In the genomic region with DNA sequence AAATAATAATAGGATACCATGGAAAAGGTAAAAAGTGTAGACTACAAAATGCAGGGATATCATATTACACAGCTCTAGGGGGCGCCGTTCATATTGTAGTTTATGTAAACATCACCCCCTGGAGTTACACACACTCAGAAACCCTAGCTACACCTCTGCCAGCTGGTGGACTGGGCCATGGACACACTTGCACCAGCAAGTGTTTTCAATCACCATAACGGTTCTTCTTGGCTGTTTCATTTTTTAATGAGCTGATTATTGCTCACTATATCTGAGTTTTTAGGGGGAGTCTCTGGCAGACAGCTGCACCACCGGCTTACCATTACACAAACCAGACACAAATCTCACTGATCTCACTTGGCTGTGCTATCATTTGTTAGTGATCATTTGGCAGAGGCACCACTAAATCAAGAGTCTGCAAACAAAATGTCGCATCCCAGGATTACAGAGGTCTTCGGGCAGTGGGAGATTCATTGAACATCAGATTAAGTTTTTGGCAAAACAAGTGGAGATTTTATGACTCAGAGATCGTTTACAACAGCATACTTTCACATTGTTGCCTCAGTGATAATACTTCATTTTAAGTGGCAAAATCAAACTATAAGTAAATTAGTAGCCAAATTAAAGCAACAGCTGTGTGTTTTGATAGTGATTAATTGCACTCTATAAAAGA, we compare ENCODE assay signal across 10 cellular contexts.
DNase-seq lines count a peak whose midpoint lies in the region; ATAC-seq, FAIRE-seq and TF ChIP-seq lines count a peak whose summit lies in the region.
"Had no signal": no experiment of that assay in that cellular context is flagged by ENCODE, and none has a peak within 500 bp of the region (broad histone marks: within the 10 kb centered on the region; RNA-seq: fewer than 3 reads in every experiment).

No MANE protein-coding gene starts in this region.

- intact Hi-C loops in PC-3 (cut with micrococcal nuclease) (no loop called here), sigmoid colon (cut with DNase I) (no loop called here)

- H3K4me3 Mint-ChIP-seq in activated naive CD4-positive, alpha-beta T cell treated with anti-CD3 and anti-CD28 coated beads, Interleukin-2, amount 10 ng/mL, durations not matched to agents 7 days and 5 days: no peak overlapping the region

- CTCF ChIA-PET in activated naive CD4-positive, alpha-beta T cell treated with anti-CD3 and anti-CD28 coated beads, Interleukin-2, amount 10 ng/mL, durations not matched to agents 7 days and 5 days (lab: Charles Lee): no interaction called here
- CTCF ChIA-PET in PC-3 (lab: Charles Lee): no interaction called here

- no peaks in the 10 kb centered on the region for H3K9me2 ChIP-seq in PC-3 (replicated peaks; ENCODE audit: low read length)

- H3K9ac ChIP-seq in PC-3 (ENCODE audit: low read length): no peak overlapping the region

- POLR2A ChIA-PET in PC-3 (lab: Charles Lee; ENCODE audit: unreplicated experiment): no interaction called here

- no peak overlapping the region for H3K27ac Mint-ChIP-seq in activated naive CD4-positive, alpha-beta T cell treated with anti-CD3 and anti-CD28 coated beads, Interleukin-2, amount 10 ng/mL, durations not matched to agents 7 days and 5 days

- no peaks in the 10 kb centered on the region for H3K4me1 Mint-ChIP-seq in activated naive CD4-positive, alpha-beta T cell treated with anti-CD3 and anti-CD28 coated beads, Interleukin-2, amount 10 ng/mL, durations not matched to agents 7 days and 5 days

- no peak for TF ChIP-seq EP300 in sigmoid colon (IDR thresholded peaks at IDR 0.05)

- WGBS in sigmoid colon, 2 donors: 59 to 65% methylated on average over 7 of the region's 7 CpGs

- no peaks in the 10 kb centered on the region for H3K27me3 Mint-ChIP-seq in activated naive CD4-positive, alpha-beta T cell treated with anti-CD3 and anti-CD28 coated beads, Interleukin-2, amount 10 ng/mL, durations not matched to agents 7 days and 5 days

- DNase-seq in activated naive CD4-positive, alpha-beta T cell treated with anti-CD3 and anti-CD28 coated beads, Interleukin-2, amount 10 ng/mL, durations not matched to agents 7 days and 5 days: peak; percentile 20
- DNase-seq in activated naive CD4-positive, alpha-beta T cell treated with Interleukin-2 at 50 U/mL for 16 hours: no peak
- DNase-seq in PC-3: peak; percentile 12
- DNase-seq in fibroblast of villous mesenchyme (ENCODE audit: low read depth): peak; percentile 49
- DNase-seq in sigmoid colon: no peak
- no peak for DNase-seq in GM19239 (ENCODE audit: insufficient read length, low spot score)
- DNase-seq: left lung; NK-92 treated with Interleukin-12 subunit alpha and Interleukin-12 subunit beta, amount 100 ng/mL, for 24 hours had no signal

- H4K20me1 ChIP-seq in PC-3 (ENCODE audit: low read length): no peaks in the 10 kb centered on the region

- H3K36me3 Mint-ChIP-seq in activated naive CD4-positive, alpha-beta T cell treated with anti-CD3 and anti-CD28 coated beads, Interleukin-2, amount 10 ng/mL, durations not matched to agents 7 days and 5 days: no peaks in the 10 kb centered on the region

- H3K27me3 ChIP-seq in PC-3 (ENCODE audit: low read length) (no peaks in the 10 kb centered on the region), sigmoid colon (no peaks in the 10 kb centered on the region)
- H3K27me3 ChIP-seq: left lung had no signal

- H3K4me3 ChIP-seq in PC-3 (ENCODE audit: low read length): no peak overlapping the region
- no peak overlapping the region for H3K4me3 ChIP-seq in fibroblast of villous mesenchyme (ENCODE audit: low read depth, low read length)
- no peak overlapping the region for H3K4me3 ChIP-seq in sigmoid colon
- H3K4me3 ChIP-seq: left lung had no signal

- H3K27ac ChIP-seq in PC-3 (ENCODE audit: low read length): no peak overlapping the region
- peak overlapping the region; percentile 53 for H3K27ac ChIP-seq in temporal lobe (ENCODE audit: low read depth, low read length)
- H3K27ac ChIP-seq in sigmoid colon: no peak overlapping the region
- H3K27ac ChIP-seq: left lung had no signal

- ATAC-seq in PC-3: no peak
- no peak for ATAC-seq in GM21737 (IDR thresholded peaks at IDR 0.05; ENCODE audit: unreplicated experiment)

- H3K9me3 Mint-ChIP-seq in activated naive CD4-positive, alpha-beta T cell treated with anti-CD3 and anti-CD28 coated beads, Interleukin-2, amount 10 ng/mL, durations not matched to agents 7 days and 5 days: no peaks in the 10 kb centered on the region

- no peaks in the 10 kb centered on the region for H3F3A ChIP-seq in PC-3 (ENCODE audit: low read length, unreplicated experiment)

- no peak for FAIRE-seq in GM19239 (lab: Jason Lieb, UNC)

- H3K79me2 ChIP-seq in PC-3 (ENCODE audit: low read length): no peaks in the 10 kb centered on the region

- H3K36me3 ChIP-seq in PC-3 (ENCODE audit: low read depth, low read length) (no peaks in the 10 kb centered on the region), sigmoid colon (no peaks in the 10 kb centered on the region)
- H3K36me3 ChIP-seq: left lung had no signal

- peak; percentile 48 for TF ChIP-seq CTCF in PC-3 (conservative IDR thresholded peaks at IDR 0.05; ENCODE audit: low read depth, low read length)
- peak; percentile 36 for TF ChIP-seq CTCF in fibroblast of villous mesenchyme (IDR thresholded peaks at IDR 0.05; ENCODE audit: insufficient read depth, low read depth, low read length)
- no peak for TF ChIP-seq CTCF in sigmoid colon (IDR thresholded peaks at IDR 0.05)

- no peaks in the 10 kb centered on the region for H3K4me1 ChIP-seq in PC-3 (ENCODE audit: insufficient read depth, low read length)
- peaks cover 0 to 14% (median 6%) of the 10 kb centered on the region in 4 donors for H3K4me1 ChIP-seq in sigmoid colon

- no TSS peak for BruUV-seq in PC-3 (replicated peaks; lab: Mats Ljungman, UMichigan)

- no peak overlapping the region for H3K4me2 ChIP-seq in PC-3 (ENCODE audit: low read length)

- no peaks in the 10 kb centered on the region for H3K9me3 ChIP-seq in PC-3 (ENCODE audit: low read length)
- no peaks in the 10 kb centered on the region for H3K9me3 ChIP-seq in sigmoid colon
- H3K9me3 ChIP-seq: left lung had no signal

- no peak for TF ChIP-seq POLR2A in sigmoid colon (IDR thresholded peaks at IDR 0.05)

- H2AFZ ChIP-seq in PC-3 (ENCODE audit: low read length): no peak overlapping the region

Comparison
In these comparisons a context has a peak if more than half of its experiments do, and no peak if none do; other contexts are left out.
1. DNase-seq: peak in activated naive CD4-positive, alpha-beta T cell treated with anti-CD3 and anti-CD28 coated beads, Interleukin-2, amount 10 ng/mL, durations not matched to agents 7 days and 5 days (single experiment), PC-3 (single experiment) and fibroblast of villous mesenchyme (single experiment); none in activated naive CD4-positive, alpha-beta T cell treated with Interleukin-2 at 50 U/mL for 16 hours (single experiment), sigmoid colon (single experiment) and GM19239 (single experiment).
2. CTCF ChIP-seq: peak in PC-3 (single experiment) and fibroblast of villous mesenchyme (single experiment); none in sigmoid colon (0 of 4).